8 cellular contexts compared by ENCODE assay signal in the genomic region with DNA sequence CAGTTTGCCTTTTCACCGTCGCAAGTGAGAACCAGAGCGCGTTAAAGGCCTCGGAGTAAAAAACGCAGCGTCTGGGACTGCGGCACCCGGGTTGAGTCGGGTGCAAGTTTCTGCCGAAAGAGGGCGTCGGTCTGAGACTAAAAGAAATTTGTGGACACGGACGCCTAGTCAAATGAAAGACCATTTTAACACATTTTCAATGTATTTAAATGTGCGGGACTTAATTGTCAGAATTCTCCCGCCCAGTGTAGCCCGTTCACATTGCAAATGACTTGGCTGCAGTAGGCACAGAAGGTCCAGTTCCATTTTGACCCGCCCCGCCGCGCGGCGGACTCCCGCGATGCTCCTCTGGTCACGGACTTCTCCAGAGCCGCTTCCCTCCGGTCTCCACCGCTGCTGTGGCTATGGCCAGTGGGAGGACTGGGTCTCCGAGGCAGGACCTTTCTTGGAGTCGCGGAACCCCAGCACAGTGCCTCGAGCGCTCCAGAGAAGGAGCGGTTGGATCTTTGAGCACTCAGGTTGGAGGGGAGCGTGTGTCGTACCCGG. TPM values are rescaled to one million over a fixed set of nuclear protein-coding genes. Genes with fewer than 3 reads are reported as not detected.
A peak's percentile ranks its signal among the peaks of the same experiment; 100 is the strongest.
DNase-seq lines count a peak whose midpoint lies in the region; ATAC-seq lines count a peak whose summit lies in the region.

No MANE protein-coding gene starts in this region.

- DNase-seq in D341Med (ENCODE audit: low spot score) (peak; percentile 78), MV-4-11 (lab: John Stamatoyannopoulos, UW) (peak; percentile 57), T1000 (lab: John Stamatoyannopoulos, UW) (peak; percentile 79), dermis blood vessel endothelial cell (peak; percentile 80), left lobe of liver (ENCODE audit: low spot score) (peak; percentile 70)
- DNase-seq in stimulated activated CD4-positive, alpha-beta T cell treated with anti-CD3 and anti-CD28 coated beads, Interleukin-15, amount 100 ng/mL, for 24 hours: peak; percentile 75

- ATAC-seq in GM21390 (IDR thresholded peaks at IDR 0.05; ENCODE audit: unreplicated experiment) (peak; percentile 69), left lobe of liver (peak; percentile 71), GM18498 (IDR thresholded peaks at IDR 0.05; ENCODE audit: unreplicated experiment) (no peak)

RNA-seq across cellular contexts. Expression of gene NPR3, which starts 1.3 kb away (rescaled TPM):
- 0.65 and 1.5 TPM in 2 replicates for total RNA-seq in dermis blood vessel endothelial cell
- 3.5 TPM for total RNA-seq in left lobe of liver
